8 cellular contexts compared by ENCODE assay signal in genomic region chr19:23415561-23416191, GRCh38. TPM values are rescaled to one million over a fixed set of nuclear protein-coding genes. Genes with fewer than 3 reads are reported as not detected.
DNase-seq lines count a peak whose midpoint lies in the region; ATAC-seq and TF ChIP-seq lines count a peak whose summit lies in the region.

No MANE protein-coding gene starts in this region.

- CTCF ChIA-PET in WTC11 (lab: Charles Lee) = interaction anchor here (0.5 to 1.5 kb wide), 7 partner anchors 11 to 402 kb away, joined by 3 to 7 read pairs (median 4); partner anchors contain the start of gene ZNF91

- H3K9me3 Mint-ChIP-seq in GM23338 (peaks cover 29% of the 10 kb centered on the region), WTC11 (peaks cover 12% of the 10 kb centered on the region)

- H4K20me1 ChIP-seq in GM23338 (replicated peaks; ENCODE audit: insufficient read depth) = no peaks in the 10 kb centered on the region; the same call in 1 of the 2 replicates

- intact Hi-C loops in left cardiac atrium (cut with DNase I) = no loop called here

- H3K27me3 Mint-ChIP-seq in GM23338 (ENCODE audit: insufficient read depth, low read depth, poor library complexity) = peaks cover 12% of the 10 kb centered on the region
- H3K27me3 Mint-ChIP-seq in WTC11 (ENCODE audit: low read depth) = peaks cover 7% of the 10 kb centered on the region; the same call in 1 of the 2 replicates

- H3K36me3 Mint-ChIP-seq in GM23338 (ENCODE audit: low read depth) = peaks cover 23% of the 10 kb centered on the region
- peaks cover 22% of the 10 kb centered on the region for H3K36me3 Mint-ChIP-seq in WTC11

- H3K4me3 Mint-ChIP-seq in GM23338 (peak overlapping the region; percentile 93), WTC11 (peak overlapping the region; percentile 92)

- TF ChIP-seq CTCF in GM23338 (conservative IDR thresholded peaks at IDR 0.05; ENCODE audit: low read depth in 2 of 2) = no peak
- no peak for TF ChIP-seq CTCF in WTC11 (IDR thresholded peaks at IDR 0.05)

- H3F3A ChIP-seq in GM23338 (replicated peaks; ENCODE audit: low read depth) = no peaks in the 10 kb centered on the region

- peaks cover 10% of the 10 kb centered on the region; the same call in 2 of the 3 replicates for H3K4me1 Mint-ChIP-seq in GM23338
- peaks cover 21% of the 10 kb centered on the region for H3K4me1 Mint-ChIP-seq in WTC11

- ATAC-seq in GM23338 = peak; percentile 92
- peak; percentile 94 for ATAC-seq in WTC11
- ATAC-seq in left cardiac atrium = peak; percentile 94 to 97
- no peak for ATAC-seq in GM18498 (IDR thresholded peaks at IDR 0.05; ENCODE audit: unreplicated experiment)
- no peak for ATAC-seq in GM21619 (IDR thresholded peaks at IDR 0.05; ENCODE audit: unreplicated experiment)
- ATAC-seq in HG03457 (IDR thresholded peaks at IDR 0.05; ENCODE audit: unreplicated experiment) = no peak

- peaks cover 7% of the 10 kb centered on the region; the same call in 1 of the 2 replicates for H3K36me3 ChIP-seq in GM23338 (ENCODE audit: insufficient read depth)
- H3K36me3 ChIP-seq in rectal smooth muscle tissue (ENCODE audit: control insufficient read depth, insufficient read depth, low read length) = no peaks in the 10 kb centered on the region

- H3K9ac ChIP-seq in rectal smooth muscle tissue (ENCODE audit: low read length) = peak overlapping the region; percentile 11

- POLR2A ChIA-PET in WTC11 (lab: Charles Lee) = interaction anchor here (0.6 to 2.2 kb wide), 16 partner anchors 19 to 671 kb away, joined by 3 to 49 read pairs (median 6); partner anchors contain the start of genes ZNF254, ZNF675, ZNF730 and ZNF91

- H3K4me1 ChIP-seq in GM23338 (ENCODE audit: insufficient read depth) = peaks cover 16% of the 10 kb centered on the region; the same call in 1 of the 2 replicates
- H3K4me1 ChIP-seq in rectal smooth muscle tissue (ENCODE audit: control insufficient read depth, insufficient read depth, low read length) = no peaks in the 10 kb centered on the region

- H3K27ac Mint-ChIP-seq in GM23338 (peak overlapping the region; percentile 94), WTC11 (peak overlapping the region; percentile 90)

- peak overlapping the region; percentile 86 for H3K4me2 ChIP-seq in GM23338

- H3K4me3 ChIP-seq in GM23338 = peak overlapping the region; percentile 75
- H3K4me3 ChIP-seq in rectal smooth muscle tissue (ENCODE audit: low read length) = peak overlapping the region; percentile 92

- peaks cover 41% of the 10 kb centered on the region for H3K79me2 ChIP-seq in GM23338 (replicated peaks; ENCODE audit: insufficient read depth)

- no peaks in the 10 kb centered on the region for H3K9me2 ChIP-seq in GM23338 (ENCODE audit: insufficient read depth)

- no peaks in the 10 kb centered on the region for H3K27me3 ChIP-seq in GM23338 (ENCODE audit: insufficient read depth)
- no peaks in the 10 kb centered on the region for H3K27me3 ChIP-seq in rectal smooth muscle tissue (ENCODE audit: control insufficient read depth, insufficient read depth, low read length)

- DNase-seq in A172 (ENCODE audit: low spot score) = peak; percentile 38
- peak; percentile 97 for DNase-seq in GM23338 (ENCODE audit: low spot score)
- peak; percentile 90 for DNase-seq in WTC11 (ENCODE audit: low spot score)
- DNase-seq in left cardiac atrium = peak; percentile 54

- H3K27ac ChIP-seq in GM23338 (ENCODE audit: low read depth) (peak overlapping the region; percentile 92), rectal smooth muscle tissue (ENCODE audit: low read depth, low read length) (no peak overlapping the region)

- peak overlapping the region; percentile 52 for H2AFZ ChIP-seq in GM23338

TF ChIP-seq in GM23338, 12 proteins besides CTCF, POLR2A, EP300 and RAD21:
- TF ChIP-seq STAT1 (IDR thresholded peaks at IDR 0.05; ENCODE audit: unreplicated experiment) (no peak), POLR2AphosphoS5 (IDR thresholded peaks at IDR 0.05; ENCODE audit: low read depth) (peak; percentile 93)

TF ChIP-seq in WTC11, 78 proteins besides CTCF, POLR2A, EP300 and RAD21 (continues in another document):
- no peak for TF ChIP-seq CREB1 (CRISPR knock-in tag; IDR thresholded peaks at IDR 0.05)
- TF ChIP-seq FOXP4 (CRISPR knock-in tag; IDR thresholded peaks at IDR 0.05) = peak; percentile 11; the same call in 1 of the 2 replicates
- no peak for TF ChIP-seq RORB (CRISPR knock-in tag; IDR thresholded peaks at IDR 0.05)
- TF ChIP-seq TEAD1 (CRISPR knock-in tag; IDR thresholded peaks at IDR 0.05) = peak; percentile 52; the same call in 1 of the 2 replicates
- peak; percentile 76; the same call in 1 of the 2 replicates for TF ChIP-seq ARID4B (CRISPR knock-in tag; IDR thresholded peaks at IDR 0.05; ENCODE audit: borderline replicate concordance)
- TF ChIP-seq SP1 (CRISPR knock-in tag; conservative IDR thresholded peaks at IDR 0.05) = 0 out of 2 replicates have a peak, but pooled peaks have one; percentile 15
- TF ChIP-seq GTF2I (CRISPR knock-in tag; conservative IDR thresholded peaks at IDR 0.05) = no peak
- no peak for TF ChIP-seq NR1H2 (CRISPR knock-in tag; IDR thresholded peaks at IDR 0.05)
- TF ChIP-seq IRF2 (CRISPR knock-in tag; IDR thresholded peaks at IDR 0.05; ENCODE audit: borderline replicate concordance, low read depth) = no peak
- no peak for TF ChIP-seq ZBTB21 (CRISPR knock-in tag; IDR thresholded peaks at IDR 0.05; ENCODE audit: borderline replicate concordance)

RNA-seq across cellular contexts. Expression of gene ZNF91, which starts 20.4 kb away (rescaled TPM):
- 10.0 and 14.8 TPM in 2 replicates for total RNA-seq in A172 (2014; rRNA removed; shearing (Covaris generic))
- 45.1 and 51.6 TPM in 2 replicates for total RNA-seq in GM23338 (2014; rRNA removed; shearing (Covaris generic))
- 17.4 and 23.5 TPM in 2 replicates for polyA plus RNA-seq in GM23338 (2016; fragmentation: Nextera tagmentation; extraction: Ambion mirVana)
- 36.5 to 40.4 TPM (median 40.3 TPM) in 3 replicates for total RNA-seq in WTC11 (2021)
- 100 to 1,000 TPM; 106 to 110 TPM for total RNA-seq in left cardiac atrium

Comparison
In these comparisons a context has a peak if more than half of its experiments do, and no peak if none do; other contexts are left out.
1. DNase-seq: peak in every context shown above with its lines; median percentile 97 in GM23338; 90 in WTC11; 54 in left cardiac atrium; 38 in A172.
2. ATAC-seq: peak in GM23338 (single experiment), WTC11 (single experiment) and left cardiac atrium (2 of 2); none in GM18498 (single experiment), GM21619 (single experiment) and HG03457 (single experiment).